Comparison of ENCODE assay signal across 30 cellular contexts in genomic region chr17:48504953-48505352, GRCh38.
DNase-seq lines count a peak whose midpoint lies in the region; ATAC-seq and TF ChIP-seq lines count a peak whose summit lies in the region.
"Had no signal": no experiment of that assay in that cellular context is flagged by ENCODE, and none has a peak within 500 bp of the region (broad histone marks: within the 10 kb centered on the region; RNA-seq: fewer than 3 reads in every experiment).

No MANE protein-coding gene starts in this region.

- TF ChIP-seq CTCF in tibial artery (IDR thresholded peaks at IDR 0.05): no peak

- H3K9me3 Mint-ChIP-seq in T-helper 2 cell treated with Interferon-gamma antibody and Interleukin-4, amounts not matched to agents 5 μg/mL and 100 μg/mL, for 36 hours: no peaks in the 10 kb centered on the region
- H3K9me3 Mint-ChIP-seq in central memory CD8-positive, alpha-beta T cell: no peaks in the 10 kb centered on the region
- H3K9me3 Mint-ChIP-seq in stimulated activated effector memory CD8-positive, alpha-beta T cell treated with anti-CD3 and anti-CD28 coated beads, Interleukin-12 subunit alpha, Interleukin-12 subunit beta, amount 100 ng/mL, for 72 hours: no peaks in the 10 kb centered on the region
- H3K9me3 Mint-ChIP-seq: CD8-positive, alpha-beta T cell; memory B cell; T-cell had no signal

- no peak overlapping the region for H3K4me3 ChIP-seq in tibial artery
- H3K4me3 ChIP-seq: MG63, SJSA1, testis, uterus had no signal

- H3K27me3 Mint-ChIP-seq in T-helper 2 cell treated with Interferon-gamma antibody and Interleukin-4, amounts not matched to agents 5 μg/mL and 100 μg/mL, for 36 hours (ENCODE audit: low read depth): peaks cover 31% of the 10 kb centered on the region
- H3K27me3 Mint-ChIP-seq in central memory CD8-positive, alpha-beta T cell: peaks cover 7% of the 10 kb centered on the region

- H3K36me3 Mint-ChIP-seq in T-helper 2 cell treated with Interferon-gamma antibody and Interleukin-4, amounts not matched to agents 5 μg/mL and 100 μg/mL, for 36 hours (ENCODE audit: low read depth): no peaks in the 10 kb centered on the region
- peaks cover 3% of the 10 kb centered on the region for H3K36me3 Mint-ChIP-seq in central memory CD8-positive, alpha-beta T cell (ENCODE audit: insufficient read depth)
- no peaks in the 10 kb centered on the region for H3K36me3 Mint-ChIP-seq in stimulated activated effector memory CD8-positive, alpha-beta T cell treated with anti-CD3 and anti-CD28 coated beads, Interleukin-12 subunit alpha, Interleukin-12 subunit beta, amount 100 ng/mL, for 72 hours
- H3K36me3 Mint-ChIP-seq: CD8-positive, alpha-beta T cell; memory B cell; T-cell had no signal

- peaks cover 26% of the 10 kb centered on the region for H3K4me1 Mint-ChIP-seq in T-helper 2 cell treated with Interferon-gamma antibody and Interleukin-4, amounts not matched to agents 5 μg/mL and 100 μg/mL, for 36 hours (ENCODE audit: low read depth)
- peaks cover 7% of the 10 kb centered on the region for H3K4me1 Mint-ChIP-seq in central memory CD8-positive, alpha-beta T cell
- peaks cover 18% of the 10 kb centered on the region for H3K4me1 Mint-ChIP-seq in stimulated activated effector memory CD8-positive, alpha-beta T cell treated with anti-CD3 and anti-CD28 coated beads, Interleukin-12 subunit alpha, Interleukin-12 subunit beta, amount 100 ng/mL, for 72 hours
- H3K4me1 Mint-ChIP-seq: B cell, memory B cell had no signal

- peak overlapping the region; percentile 35 for H3K4me3 Mint-ChIP-seq in T-helper 2 cell treated with Interferon-gamma antibody and Interleukin-4, amounts not matched to agents 5 μg/mL and 100 μg/mL, for 36 hours
- no peak overlapping the region for H3K4me3 Mint-ChIP-seq in central memory CD8-positive, alpha-beta T cell
- no peak overlapping the region for H3K4me3 Mint-ChIP-seq in stimulated activated effector memory CD8-positive, alpha-beta T cell treated with anti-CD3 and anti-CD28 coated beads, Interleukin-12 subunit alpha, Interleukin-12 subunit beta, amount 100 ng/mL, for 72 hours
- H3K4me3 Mint-ChIP-seq: B cell; CD8-positive, alpha-beta T cell; memory B cell; T-cell had no signal

- H3K9me3 ChIP-seq in tibial artery: no peaks in the 10 kb centered on the region
- H3K9me3 ChIP-seq: MG63, SJSA1, testis, uterus had no signal

- no peaks in the 10 kb centered on the region for H3K4me1 ChIP-seq in tibial artery
- H3K4me1 ChIP-seq: parathyroid adenoma, testis, uterus had no signal

- H3K27ac ChIP-seq in tibial artery: no peak overlapping the region
- H3K27ac ChIP-seq: epithelial cell of prostate, parathyroid adenoma, RWPE1, testis, uterus had no signal

- H3K36me3 ChIP-seq in tibial artery: no peaks in the 10 kb centered on the region
- H3K36me3 ChIP-seq: MG63, SJSA1, uterus had no signal

- peaks cover 0 to 35% of the 10 kb centered on the region in 2 donors for H3K27me3 ChIP-seq in tibial artery
- H3K27me3 ChIP-seq: MG63, SJSA1, testis, uterus had no signal

- ATAC-seq in central memory CD8-positive, alpha-beta T cell (replicated peaks; ENCODE audit: extremely low read depth, poor library complexity, severe bottlenecking): no peak
- no peak for ATAC-seq in stimulated activated effector memory CD8-positive, alpha-beta T cell treated with anti-CD3 and anti-CD28 coated beads, Interleukin-12 subunit alpha, Interleukin-12 subunit beta, amount 100 ng/mL, for 72 hours
- no peak for ATAC-seq in HG02610 (IDR thresholded peaks at IDR 0.05; ENCODE audit: unreplicated experiment)
- ATAC-seq: left lobe of liver had no signal

- peak overlapping the region; percentile 75 for H3K27ac Mint-ChIP-seq in T-helper 2 cell treated with Interferon-gamma antibody and Interleukin-4, amounts not matched to agents 5 μg/mL and 100 μg/mL, for 36 hours
- H3K27ac Mint-ChIP-seq in central memory CD8-positive, alpha-beta T cell (ENCODE audit: low read depth): peak overlapping the region; percentile 49
- peak overlapping the region; percentile 30 for H3K27ac Mint-ChIP-seq in stimulated activated effector memory CD8-positive, alpha-beta T cell treated with anti-CD3 and anti-CD28 coated beads, Interleukin-12 subunit alpha, Interleukin-12 subunit beta, amount 100 ng/mL, for 72 hours
- H3K27ac Mint-ChIP-seq: B cell, memory B cell had no signal

- intact Hi-C loops in tibial artery (cut with DNase I; ENCODE audit: low total_unique reads): no loop called here

- no peak for DNase-seq in T-helper 2 cell treated with Interferon-gamma antibody and Interleukin-4, amounts not matched to agents 5 μg/mL and 100 μg/mL, for 36 hours (ENCODE audit: low spot score)
- DNase-seq in T-helper 2 cell (no peak), NCI-H69 (lab: John Stamatoyannopoulos, UW) (peak; percentile 75), tibial artery (no peak)
- DNase-seq in central memory CD8-positive, alpha-beta T cell (ENCODE audit: low spot score in 2 of 2): no peak
- no peak for DNase-seq in stimulated activated effector memory CD8-positive, alpha-beta T cell treated with anti-CD3 and anti-CD28 coated beads, Interleukin-12 subunit alpha, Interleukin-12 subunit beta, amount 100 ng/mL, for 72 hours (ENCODE audit: low spot score in 2 of 2)
- DNase-seq: ACHN; activated CD4-positive, alpha-beta T cell treated with anti-CD3 and anti-CD28 coated beads, Interleukin-2, amount 50 U/mL, for 48 hours; activated CD8-positive, alpha-beta memory T cell treated with anti-CD3 and anti-CD28 coated beads, Interleukin-2, amount 50 U/mL, for 4 hours; activated naive CD4-positive, alpha-beta T cell treated with anti-CD3 and anti-CD28 coated beads, Interleukin-2, amount 50 U/mL, for 16 hours; CD8-positive, alpha-beta T cell; effector CD8-positive, alpha-beta T cell; EL; KG1; MG63; NCI-H82; retina; stimulated activated CD4-positive, alpha-beta T cell treated with anti-CD3 and anti-CD28 coated beads, Interleukin-1b, Interleukin-23, amount 100 ng/mL, for 48 hours; stimulated activated naive CD8-positive, alpha-beta T cell treated with anti-CD3 and anti-CD28 coated beads, Interleukin-15, Interleukin-2, amounts not matched to agents 100 U/mL and 50 U/mL, for 24 hours; T-cell; testis; uterus had no signal
